9 cellular contexts compared by ENCODE assay signal in the genomic region with DNA sequence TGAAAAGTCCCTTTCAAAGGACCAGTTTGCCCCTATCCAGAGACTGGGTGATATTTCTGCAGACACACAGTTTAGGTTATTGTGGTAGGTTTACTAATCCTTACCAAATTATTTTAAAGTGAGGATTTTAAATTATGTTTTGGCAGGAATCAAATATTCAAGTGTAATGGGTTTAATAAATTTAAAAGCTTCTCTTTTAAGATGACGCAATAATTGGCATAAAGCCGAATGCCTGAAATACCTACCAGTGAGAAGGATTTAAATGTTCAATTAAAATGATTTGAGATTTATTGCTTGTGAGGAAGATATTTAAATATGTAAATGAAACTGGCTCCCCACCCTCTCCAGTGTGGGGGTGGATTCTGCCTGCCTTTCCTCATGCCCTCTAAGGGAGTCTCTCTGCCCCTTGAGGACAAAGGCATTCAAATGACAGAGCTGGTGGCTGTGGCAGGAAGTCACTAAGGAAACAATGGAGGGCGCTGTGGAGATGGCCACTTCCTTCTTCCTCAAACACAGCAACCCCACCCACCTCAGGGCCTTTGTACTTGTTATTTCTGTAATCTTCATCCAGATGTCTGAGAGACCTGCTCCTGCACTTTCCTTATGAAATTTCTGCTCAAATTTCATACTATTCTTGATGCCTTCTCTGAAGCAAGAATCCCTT.
DNase-seq lines count a peak whose midpoint lies in the region; ATAC-seq and TF ChIP-seq lines count a peak whose summit lies in the region.
"Had no signal": no experiment of that assay in that cellular context is flagged by ENCODE, and none has a peak within 500 bp of the region (broad histone marks: within the 10 kb centered on the region; RNA-seq: fewer than 3 reads in every experiment).

No MANE protein-coding gene starts in this region.

- H3K9me3 ChIP-seq in A673 (ENCODE audit: low read depth, low read length, poor library complexity, severe bottlenecking) (no peaks in the 10 kb centered on the region), osteoblast (ENCODE audit: low read depth, low read length) (no peaks in the 10 kb centered on the region)

- intact Hi-C loops in A673 (cut with micrococcal nuclease; ENCODE audit: unreplicated experiment), result no loop called here

- no peak overlapping the region for H3K4me3 ChIP-seq in A673 (ENCODE audit: low read depth, low read length, poor library complexity, severe bottlenecking)
- H3K4me3 ChIP-seq in osteoblast (ENCODE audit: insufficient read depth, low read length), result no peak overlapping the region

- DNase-seq in A673 (ENCODE audit: low spot score) (peak; percentile 71), H4 (ENCODE audit: low spot score) (peak; percentile 71), chondrocyte (ENCODE audit: low spot score) (no peak), retina (peak; percentile 39), mucosa of gallbladder (ENCODE audit: low spot score) (no peak), osteoblast (ENCODE audit: insufficient read length, low spot score, missing footprints) (no peak)

- H3K27ac ChIP-seq in A673 (ENCODE audit: low read depth, low read length, poor library complexity, severe bottlenecking) (no peak overlapping the region), osteoblast (ENCODE audit: low read depth, low read length) (no peak overlapping the region)
- H3K27ac ChIP-seq: parathyroid adenoma had no signal

- H3K36me3 Mint-ChIP-seq in T-helper 1 cell treated with Interleukin-12 subunit alpha and Interleukin-12 subunit beta and Interleukin-4 antibody, amounts not matched to agents 30 μg/mL and 1 μg/mL, for 36 hours (ENCODE audit: low read depth), result peaks cover 6% of the 10 kb centered on the region
- H3K36me3 Mint-ChIP-seq in chondrocyte (ENCODE audit: low read depth), result no peaks in the 10 kb centered on the region

- H3K36me3 ChIP-seq in A673 (ENCODE audit: insufficient read depth, low read length, poor library complexity, severe bottlenecking) (no peaks in the 10 kb centered on the region), osteoblast (ENCODE audit: insufficient read depth, low read length) (no peaks in the 10 kb centered on the region)

- H3K27ac Mint-ChIP-seq in T-helper 1 cell treated with Interleukin-12 subunit alpha and Interleukin-12 subunit beta and Interleukin-4 antibody, amounts not matched to agents 30 μg/mL and 1 μg/mL, for 36 hours, result peak overlapping the region; percentile 45
- H3K27ac Mint-ChIP-seq in chondrocyte (ENCODE audit: unreplicated experiment), result no peak overlapping the region

- no TSS peak for BruUV-seq in A673 (replicated peaks; lab: Mats Ljungman, UMichigan)

- H3K4me3 Mint-ChIP-seq in T-helper 1 cell treated with Interleukin-12 subunit alpha and Interleukin-12 subunit beta and Interleukin-4 antibody, amounts not matched to agents 30 μg/mL and 1 μg/mL, for 36 hours, result no peak overlapping the region
- H3K4me3 Mint-ChIP-seq in chondrocyte (ENCODE audit: unreplicated experiment), result no peak overlapping the region

- H2AFZ ChIP-seq in osteoblast (ENCODE audit: low read length), result no peak overlapping the region
- H2AFZ ChIP-seq: parathyroid adenoma had no signal

- no peaks in the 10 kb centered on the region for H3K79me2 ChIP-seq in osteoblast (ENCODE audit: insufficient read depth, low read length)
- H3K79me2 ChIP-seq: parathyroid adenoma had no signal

- CTCF ChIA-PET in A673 (lab: Charles Lee), result no interaction called here

- H3K9me3 Mint-ChIP-seq in T-helper 1 cell treated with Interleukin-12 subunit alpha and Interleukin-12 subunit beta and Interleukin-4 antibody, amounts not matched to agents 30 μg/mL and 1 μg/mL, for 36 hours, result no peaks in the 10 kb centered on the region
- H3K9me3 Mint-ChIP-seq in chondrocyte (ENCODE audit: low read depth), result no peaks in the 10 kb centered on the region

- H4K20me1 ChIP-seq in osteoblast (ENCODE audit: insufficient read depth, low read length), result no peaks in the 10 kb centered on the region

- POLR2A ChIA-PET in A673 (lab: Charles Lee; ENCODE audit: low non-redundant PET), result no interaction called here

- H3K4me2 ChIP-seq in osteoblast (ENCODE audit: insufficient read depth, low read length), result no peak overlapping the region

- H3K4me1 Mint-ChIP-seq in T-helper 1 cell treated with Interleukin-12 subunit alpha and Interleukin-12 subunit beta and Interleukin-4 antibody, amounts not matched to agents 30 μg/mL and 1 μg/mL, for 36 hours (ENCODE audit: low read depth), result peaks cover 20% of the 10 kb centered on the region
- H3K4me1 Mint-ChIP-seq in chondrocyte (ENCODE audit: low read depth), result peaks cover 26% of the 10 kb centered on the region

- H3K4me1 ChIP-seq in A673 (ENCODE audit: insufficient read depth, low read length, poor library complexity, severe bottlenecking) (peaks cover 11% of the 10 kb centered on the region), osteoblast (ENCODE audit: insufficient read depth, low read length) (no peaks in the 10 kb centered on the region)
- H3K4me1 ChIP-seq: parathyroid adenoma had no signal

- no peak for ATAC-seq in HG02588 (IDR thresholded peaks at IDR 0.05; ENCODE audit: unreplicated experiment)

- H3K27me3 ChIP-seq in A673 (replicated peaks; ENCODE audit: insufficient read depth, low read depth, low read length, poor library complexity), result no peaks in the 10 kb centered on the region
- H3K27me3 ChIP-seq in osteoblast (ENCODE audit: insufficient read depth, low read length), result peaks cover 56% of the 10 kb centered on the region

- TF ChIP-seq CTCF in A673 (conservative IDR thresholded peaks at IDR 0.05; ENCODE audit: low read depth, low read length), result peak; percentile 47
- TF ChIP-seq CTCF in chondrocyte (IDR thresholded peaks at IDR 0.05), result peak; percentile 42
- no peak for TF ChIP-seq CTCF in osteoblast (IDR thresholded peaks at IDR 0.05; ENCODE audit: extremely low read depth, low read depth, low read length)

- no peaks in the 10 kb centered on the region for H3K27me3 Mint-ChIP-seq in T-helper 1 cell treated with Interleukin-12 subunit alpha and Interleukin-12 subunit beta and Interleukin-4 antibody, amounts not matched to agents 30 μg/mL and 1 μg/mL, for 36 hours (ENCODE audit: low read depth)
- H3K27me3 Mint-ChIP-seq in chondrocyte (ENCODE audit: low read depth), result no peaks in the 10 kb centered on the region

Comparison
In these comparisons a context has a peak if more than half of its experiments do, and no peak if none do; other contexts are left out.
1. DNase-seq: peak in A673 (single experiment), H4 (single experiment) and retina (single experiment); none in chondrocyte (single experiment), mucosa of gallbladder (single experiment) and osteoblast (single experiment).